In the genomic region with DNA sequence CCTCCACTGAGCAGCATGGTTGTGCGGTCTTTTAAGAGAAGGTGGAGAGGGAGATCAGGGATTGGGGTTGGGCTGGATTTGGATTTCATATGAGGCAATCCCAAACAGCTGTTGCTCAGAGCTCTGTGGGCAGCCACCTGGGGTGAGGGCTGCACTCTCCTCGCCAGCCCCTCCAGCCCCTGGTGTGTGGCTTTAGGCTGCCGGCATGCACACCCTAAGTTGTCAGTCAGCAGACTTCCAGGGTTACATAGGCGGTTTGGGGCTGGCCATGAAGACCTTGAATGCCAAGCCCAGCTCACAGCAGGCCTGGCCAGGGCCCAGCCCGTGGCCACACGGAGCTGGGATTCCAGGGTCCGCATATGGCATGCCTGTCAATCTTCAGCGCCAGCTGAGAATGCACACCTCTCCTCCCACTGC, we compare ENCODE assay signal across 21 cellular contexts. TPM values are rescaled to one million over a fixed set of nuclear protein-coding genes. Genes with fewer than 3 reads are reported as not detected.
DNase-seq lines count a peak whose midpoint lies in the region; ATAC-seq and TF ChIP-seq lines count a peak whose summit lies in the region.
"Had no signal": no experiment of that assay in that cellular context is flagged by ENCODE, and none has a peak within 500 bp of the region (broad histone marks: within the 10 kb centered on the region; RNA-seq: fewer than 3 reads in every experiment).

No MANE protein-coding gene starts in this region.

- H3K27ac Mint-ChIP-seq in type B pancreatic cell (no peak overlapping the region), MCF 10A (ENCODE audit: low read depth, unreplicated experiment) (no peak overlapping the region)
- H3K27ac Mint-ChIP-seq: activated naive CD4-positive, alpha-beta T cell treated with anti-CD3 and anti-CD28 coated beads for 36 hours; memory B cell; stimulated activated naive CD8-positive, alpha-beta T cell treated with anti-CD3 and anti-CD28 coated beads, Interleukin-15, Interleukin-2, amounts not matched to agents 100 ng/mL and 50 ng/mL, for 24 hours had no signal

- peak; percentile 25 for DNase-seq in H4 (ENCODE audit: low spot score)
- no peak for DNase-seq in RWPE1 (ENCODE audit: low spot score)
- no peak for DNase-seq in cardiac muscle cell (ENCODE audit: low read depth in 1 of 2, low spot score in 1 of 2)
- peak; percentile 67 for DNase-seq in skeletal muscle cell (ENCODE audit: low read depth)
- no peak for DNase-seq in type B pancreatic cell (ENCODE audit: extremely low spot score, unreplicated experiment)
- DNase-seq in MCF 10A (ENCODE audit: unreplicated experiment) = no peak
- DNase-seq: activated CD4-positive, alpha-beta T cell treated with anti-CD3 and anti-CD28 coated beads for 1 hour; activated CD8-positive, alpha-beta memory T cell treated with anti-CD3 and anti-CD28 coated beads, Interleukin-2, amount 50 U/mL, for 4 hours; activated naive CD4-positive, alpha-beta T cell treated with anti-CD3 and anti-CD28 coated beads for 36 hours; foreskin melanocyte; HCEC 1CT; Karpas-422; NCI-H1694; uterus had no signal

- H3K36me3 Mint-ChIP-seq in type B pancreatic cell = peaks cover 8% of the 10 kb centered on the region
- peaks cover 46% of the 10 kb centered on the region for H3K36me3 Mint-ChIP-seq in MCF 10A (ENCODE audit: insufficient read depth, unreplicated experiment)
- H3K36me3 Mint-ChIP-seq: memory B cell had no signal

- intact Hi-C loops in MCF 10A (cut with micrococcal nuclease) = no loop called here

- peak overlapping the region; percentile 42 for H3K27ac ChIP-seq in RWPE1
- peak overlapping the region; percentile 55 for H3K27ac ChIP-seq in cardiac muscle cell
- H3K27ac ChIP-seq: neutrophil, skin epidermis, uterus had no signal

- H3K9me3 Mint-ChIP-seq in type B pancreatic cell (no peaks in the 10 kb centered on the region), MCF 10A (ENCODE audit: unreplicated experiment) (no peaks in the 10 kb centered on the region)
- H3K9me3 Mint-ChIP-seq: activated naive CD4-positive, alpha-beta T cell treated with anti-CD3 and anti-CD28 coated beads for 36 hours; CD14-positive monocyte; central memory CD8-positive, alpha-beta T cell; memory B cell; stimulated activated naive CD8-positive, alpha-beta T cell treated with anti-CD3 and anti-CD28 coated beads, Interleukin-15, Interleukin-2, amounts not matched to agents 100 ng/mL and 50 ng/mL, for 24 hours had no signal

- CTCF ChIA-PET in RWPE1 (lab: Yijun Ruan, JAX) (interaction anchor here (0.8 to 1.2 kb wide), 2 partner anchors 34 to 72 kb away, joined by 3 to 8 read pairs; no protein-coding TSS in a partner anchor), MCF 10A (lab: Yijun Ruan, JAX) (interaction anchor here (0.7 to 0.9 kb wide), 2 partner anchors 71 to 81 kb away, joined by 3 to 4 read pairs; no protein-coding TSS in a partner anchor)

- H3K27me3 ChIP-seq in cardiac muscle cell = no peaks in the 10 kb centered on the region
- H3K27me3 ChIP-seq: neutrophil, uterus had no signal

- H3K4me3 Mint-ChIP-seq in type B pancreatic cell (no peak overlapping the region), MCF 10A (ENCODE audit: unreplicated experiment) (no peak overlapping the region)
- H3K4me3 Mint-ChIP-seq: activated naive CD4-positive, alpha-beta T cell treated with anti-CD3 and anti-CD28 coated beads for 36 hours; CD14-positive monocyte; central memory CD8-positive, alpha-beta T cell; memory B cell; stimulated activated naive CD8-positive, alpha-beta T cell treated with anti-CD3 and anti-CD28 coated beads, Interleukin-15, Interleukin-2, amounts not matched to agents 100 ng/mL and 50 ng/mL, for 24 hours had no signal

- H3K4me3 ChIP-seq in cardiac muscle cell (no peak overlapping the region), skeletal muscle cell (ENCODE audit: low read depth, low read length) (no peak overlapping the region)
- H3K4me3 ChIP-seq: skin epidermis, uterus had no signal

- H3K36me3 ChIP-seq in cardiac muscle cell = peaks cover 29% of the 10 kb centered on the region
- H3K36me3 ChIP-seq: uterus had no signal

- POLR2A ChIA-PET in RWPE1 (lab: Yijun Ruan, JAX; ENCODE audit: low non-redundant PET) (no interaction called here), MCF 10A (lab: Yijun Ruan, JAX) (interaction anchor here (0.6 kb wide), 1 partner anchor 34 kb away, joined by 3 read pairs; no protein-coding TSS in a partner anchor)

- ATAC-seq in GM21526 (IDR thresholded peaks at IDR 0.05; ENCODE audit: low FRiP score, unreplicated experiment) = no peak

- TF ChIP-seq CTCF in RWPE1 (conservative IDR thresholded peaks at IDR 0.05; ENCODE audit: low read depth) = no peak
- TF ChIP-seq CTCF in cardiac muscle cell (IDR thresholded peaks at IDR 0.05; ENCODE audit: low read depth, low read length) = no peak
- TF ChIP-seq CTCF in type B pancreatic cell (conservative IDR thresholded peaks at IDR 0.05) = no peak
- TF ChIP-seq CTCF in MCF 10A (IDR thresholded peaks at IDR 0.05; ENCODE audit: unreplicated experiment) = no peak

- H3K27me3 Mint-ChIP-seq in type B pancreatic cell (no peaks in the 10 kb centered on the region), MCF 10A (ENCODE audit: insufficient read depth, unreplicated experiment) (no peaks in the 10 kb centered on the region)
- H3K27me3 Mint-ChIP-seq: central memory CD8-positive, alpha-beta T cell; memory B cell; stimulated activated naive CD8-positive, alpha-beta T cell treated with anti-CD3 and anti-CD28 coated beads, Interleukin-15, Interleukin-2, amounts not matched to agents 100 ng/mL and 50 ng/mL, for 24 hours had no signal

- H3K9me3 ChIP-seq in cardiac muscle cell (ENCODE audit: low read depth) = no peaks in the 10 kb centered on the region
- H3K9me3 ChIP-seq: neutrophil, uterus had no signal

- BruUV-seq in MCF 10A (replicated peaks; lab: Mats Ljungman, UMichigan) = no TSS peak

- H3K4me1 ChIP-seq in cardiac muscle cell (ENCODE audit: low read depth) = peaks cover 24% of the 10 kb centered on the region

- H3K4me1 Mint-ChIP-seq in type B pancreatic cell (ENCODE audit: unreplicated experiment) = peaks cover 19% of the 10 kb centered on the region
- H3K4me1 Mint-ChIP-seq in MCF 10A (ENCODE audit: insufficient read depth, unreplicated experiment) = peaks cover 13% of the 10 kb centered on the region
- H3K4me1 Mint-ChIP-seq: memory B cell had no signal

RNA-seq across cellular contexts. Expression of a gene that starts 54.8 kb away (rescaled TPM):
- total RNA-seq in H4 (2014; rRNA removed; shearing (Covaris generic)) = 10.9 and 13.5 TPM in 2 replicates
- total RNA-seq in cardiac muscle cell (57.1 and 78.8 TPM in 2 replicates), type B pancreatic cell (ENCODE audit: low replicate concordance) (62.2 and 102 TPM in 2 replicates), MCF 10A (2022) (15.5 and 20.3 TPM in 2 replicates)
- polyA plus RNA-seq in cardiac muscle cell = 48.2 and 57.7 TPM in 2 replicates

Comparison
In these comparisons a context has a peak if more than half of its experiments do, and no peak if none do; other contexts are left out.
1. DNase-seq: peak in H4 (single experiment) and skeletal muscle cell (single experiment); none in RWPE1 (single experiment), cardiac muscle cell (0 of 2), type B pancreatic cell (single experiment) and MCF 10A (single experiment).